Comparison of ENCODE assay signal across 12 cellular contexts in the genomic region with DNA sequence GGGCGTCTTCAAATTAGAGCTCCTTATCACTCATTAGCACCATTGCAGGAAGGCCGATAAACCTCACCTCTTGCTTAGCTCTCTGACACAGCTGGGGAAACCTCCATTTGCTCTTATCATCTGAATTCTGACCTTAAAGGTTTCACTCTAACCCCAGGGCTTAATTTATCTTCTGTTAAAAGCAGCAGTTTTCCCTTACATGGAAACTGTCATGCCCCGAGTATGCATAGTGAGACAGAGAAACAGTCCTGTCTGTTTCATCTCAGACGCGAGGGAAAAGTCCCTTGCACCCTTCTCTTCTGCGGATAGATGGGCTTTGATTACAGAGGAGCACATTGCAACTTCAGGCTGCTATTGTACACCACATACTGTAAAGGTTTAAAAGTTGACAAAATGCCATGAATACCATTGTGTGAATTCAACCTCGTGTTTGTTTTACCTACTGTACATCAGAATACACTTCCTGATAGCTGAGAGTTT.
DNase-seq lines count a peak whose midpoint lies in the region; ATAC-seq and TF ChIP-seq lines count a peak whose summit lies in the region.
"Had no signal": no experiment of that assay in that cellular context is flagged by ENCODE, and none has a peak within 500 bp of the region (broad histone marks: within the 10 kb centered on the region; RNA-seq: fewer than 3 reads in every experiment).

No MANE protein-coding gene starts in this region.

- no peaks in the 10 kb centered on the region for H3K27me3 Mint-ChIP-seq in activated naive CD4-positive, alpha-beta T cell treated with anti-CD3 and anti-CD28 coated beads for 36 hours (ENCODE audit: low read depth)

- H3K4me3 ChIP-seq in astrocyte of the spinal cord (ENCODE audit: low read depth, low read length): no peak overlapping the region
- H3K4me3 ChIP-seq in mesodermal cell (ENCODE audit: extremely low read depth, insufficient read depth, low read length, poor library complexity, severe bottlenecking): no peak overlapping the region

- 37 to 43% methylated on average over 5 of the region's 7 CpGs for WGBS in mesodermal cell (ENCODE audit: insufficient coverage in 2 of 2), 2 experiments

- H3K27ac Mint-ChIP-seq in activated naive CD4-positive, alpha-beta T cell treated with anti-CD3 and anti-CD28 coated beads for 36 hours: no peak overlapping the region
- H3K27ac Mint-ChIP-seq: CD4-positive, alpha-beta memory T cell; stimulated activated effector memory CD8-positive, alpha-beta T cell treated with anti-CD3 and anti-CD28 coated beads, Interleukin-12 subunit alpha, Interleukin-12 subunit beta, amount 100 ng/mL, for 72 hours had no signal

- H3K36me3 ChIP-seq in mesodermal cell (ENCODE audit: control insufficient read depth, insufficient read depth, low read length): no peaks in the 10 kb centered on the region

- H3K4me1 ChIP-seq in mesodermal cell (ENCODE audit: control insufficient read depth, insufficient read depth, low read length, poor library complexity, severe bottlenecking): peaks cover 22% of the 10 kb centered on the region

- in situ Hi-C loops in astrocyte of the spinal cord (cut with HindIII; ENCODE audit: low sequenced_read_pairs): no loop called here

- CTCF ChIA-PET in activated naive CD4-positive, alpha-beta T cell treated with anti-CD3 and anti-CD28 coated beads for 36 hours (lab: Charles Lee): no interaction called here

- H3K4me3 Mint-ChIP-seq in activated naive CD4-positive, alpha-beta T cell treated with anti-CD3 and anti-CD28 coated beads for 36 hours: no peak overlapping the region
- H3K4me3 Mint-ChIP-seq: CD4-positive, alpha-beta memory T cell; stimulated activated effector memory CD8-positive, alpha-beta T cell treated with anti-CD3 and anti-CD28 coated beads, Interleukin-12 subunit alpha, Interleukin-12 subunit beta, amount 100 ng/mL, for 72 hours had no signal

- TF ChIP-seq CTCF in astrocyte of the spinal cord (IDR thresholded peaks at IDR 0.05; ENCODE audit: low read depth, low read length): no peak

- peak; percentile 88 for ATAC-seq in GM18868 (IDR thresholded peaks at IDR 0.05; ENCODE audit: unreplicated experiment)
- peak; percentile 59 for ATAC-seq in HG03439 (IDR thresholded peaks at IDR 0.05; ENCODE audit: unreplicated experiment)
- ATAC-seq: stimulated activated effector memory CD8-positive, alpha-beta T cell treated with anti-CD3 and anti-CD28 coated beads, Interleukin-12 subunit alpha, Interleukin-12 subunit beta, amount 100 ng/mL, for 72 hours had no signal

- peaks cover 3% of the 10 kb centered on the region for H3K9me3 Mint-ChIP-seq in activated naive CD4-positive, alpha-beta T cell treated with anti-CD3 and anti-CD28 coated beads for 36 hours

- H3K36me3 Mint-ChIP-seq in activated naive CD4-positive, alpha-beta T cell treated with anti-CD3 and anti-CD28 coated beads for 36 hours (ENCODE audit: low read depth): no peaks in the 10 kb centered on the region
- H3K36me3 Mint-ChIP-seq: CD4-positive, alpha-beta memory T cell; stimulated activated effector memory CD8-positive, alpha-beta T cell treated with anti-CD3 and anti-CD28 coated beads, Interleukin-12 subunit alpha, Interleukin-12 subunit beta, amount 100 ng/mL, for 72 hours had no signal

- DNase-seq in astrocyte of the spinal cord (ENCODE audit: low read depth, low spot score) (peak; percentile 61), GM03348 (ENCODE audit: low spot score) (no peak), AG08396 (ENCODE audit: low spot score) (no peak)
- no peak for DNase-seq in stimulated activated CD4-positive, alpha-beta T cell treated with anti-CD3 and anti-CD28 coated beads, Interleukin-15, amount 100 ng/mL, for 24 hours
- DNase-seq in activated naive CD4-positive, alpha-beta T cell treated with anti-CD3 and anti-CD28 coated beads for 36 hours: no peak
- DNase-seq: caudate nucleus; CD4-positive, alpha-beta memory T cell; NCI-H446 treated with DMSO at 0.1 percent for 48 hours had no signal

- peak overlapping the region; percentile 30 for H3K27ac ChIP-seq in mesodermal cell (ENCODE audit: low read depth, low read length, severe bottlenecking)

- H3K9me3 ChIP-seq in mesodermal cell (ENCODE audit: control insufficient read depth, low read length): no peaks in the 10 kb centered on the region

- H3K4me1 Mint-ChIP-seq in activated naive CD4-positive, alpha-beta T cell treated with anti-CD3 and anti-CD28 coated beads for 36 hours (ENCODE audit: low read depth): no peaks in the 10 kb centered on the region
- H3K4me1 Mint-ChIP-seq: CD4-positive, alpha-beta memory T cell; stimulated activated effector memory CD8-positive, alpha-beta T cell treated with anti-CD3 and anti-CD28 coated beads, Interleukin-12 subunit alpha, Interleukin-12 subunit beta, amount 100 ng/mL, for 72 hours had no signal

- intact Hi-C loops in activated naive CD4-positive, alpha-beta T cell treated with anti-CD3 and anti-CD28 coated beads for 36 hours (cut with micrococcal nuclease): no loop called here
